ENCODE assay signal across 20 cellular contexts in genomic region chr9:135165756-135166519, GRCh38.
DNase-seq lines count a peak whose midpoint lies in the region; ATAC-seq, FAIRE-seq and TF ChIP-seq lines count a peak whose summit lies in the region.
"Had no signal": no experiment of that assay in that cellular context is flagged by ENCODE, and none has a peak within 500 bp of the region (broad histone marks: within the 10 kb centered on the region; RNA-seq: fewer than 3 reads in every experiment).

No MANE protein-coding gene starts in this region.

- DNase-seq in Daoy (ENCODE audit: low read depth) = peak; percentile 59
- peak; percentile 41 for DNase-seq in kidney
- DNase-seq in RWPE1 (ENCODE audit: low spot score) = no peak
- DNase-seq: Calu3; CD8-positive, alpha-beta memory T cell; DMS153; NCI-H1092 treated with DMSO at 0.1 percent for 48 hours; NCI-H1436 treated with DMSO at 0.1 percent for 48 hours; NCI-H2029; NCI-H2227 treated with DMSO at 0.1 percent for 48 hours; NCI-H510A; NK-92 treated with Interleukin-12 subunit alpha and Interleukin-12 subunit beta, amount 100 ng/mL, for 24 hours had no signal

- no peak overlapping the region for H3K9ac ChIP-seq in kidney (ENCODE audit: low read length in 2 of 2)
- H3K9ac ChIP-seq: KMS-11 had no signal

- POLR2A ChIA-PET in RWPE1 (lab: Yijun Ruan, JAX; ENCODE audit: low non-redundant PET) = no interaction called here

- H3K4me3 ChIP-seq in kidney (ENCODE audit: low read length in 2 of 2) = no peak overlapping the region
- H3K4me3 ChIP-seq: SJSA1 had no signal

- H3K9me3 ChIP-seq in kidney (ENCODE audit: control insufficient read depth in 1 of 2, low read length in 2 of 2) = no peaks in the 10 kb centered on the region
- H3K9me3 ChIP-seq: SJSA1 had no signal

- intact Hi-C loops in kidney (cut with DNase I) = no loop called here

- ATAC-seq in HG02852 (IDR thresholded peaks at IDR 0.05; ENCODE audit: unreplicated experiment) = no peak
- no peak for ATAC-seq in HG02571 (IDR thresholded peaks at IDR 0.05; ENCODE audit: unreplicated experiment)
- ATAC-seq: Panc1 had no signal

- FAIRE-seq in kidney (lab: Jason Lieb, UNC) = no peak

- H3K36me3 ChIP-seq in kidney (ENCODE audit: control insufficient read depth in 1 of 2, insufficient read depth in 2 of 2, low read length in 2 of 2) = no peaks in the 10 kb centered on the region
- H3K36me3 ChIP-seq: SJSA1 had no signal

- peak overlapping the region; percentile 37 for H3K27ac ChIP-seq in angular gyrus (ENCODE audit: low read depth, low read length)
- H3K27ac ChIP-seq in kidney (ENCODE audit: low read depth in 2 of 2, low read length in 2 of 2) = no peak overlapping the region
- H3K27ac ChIP-seq in temporal lobe (ENCODE audit: low read depth, low read length) = peak overlapping the region; percentile 36
- H3K27ac ChIP-seq in RWPE1 = no peak overlapping the region
- H3K27ac ChIP-seq: C4-2B, KMS-11, SJSA1 had no signal

- CTCF ChIA-PET in RWPE1 (lab: Yijun Ruan, JAX) = no interaction called here

- no peaks in the 10 kb centered on the region for H3K4me1 ChIP-seq in kidney (ENCODE audit: control insufficient read depth in 1 of 2, insufficient read depth in 1 of 2, low read depth in 1 of 2, low read length in 2 of 2)
- H3K4me1 ChIP-seq: SJSA1 had no signal

- no peak for TF ChIP-seq CTCF in kidney (IDR thresholded peaks at IDR 0.05; ENCODE audit: borderline replicate concordance, extremely low read depth, insufficient read depth)
- TF ChIP-seq CTCF in RWPE1 (conservative IDR thresholded peaks at IDR 0.05; ENCODE audit: low read depth) = no peak

Comparison
In these comparisons a context has a peak if more than half of its experiments do, and no peak if none do; other contexts are left out.
1. H3K27ac ChIP-seq: peak in angular gyrus (single experiment) and temporal lobe (single experiment); none in kidney (0 of 2) and RWPE1 (single experiment).